ENCODE assay signal across 8 cellular contexts in genomic region chr16:55508941-55509920, GRCh38. TPM values are rescaled to one million over a fixed set of nuclear protein-coding genes. Genes with fewer than 3 reads are reported as not detected.
DNase-seq lines count a peak whose midpoint lies in the region; ATAC-seq, FAIRE-seq and TF ChIP-seq lines count a peak whose summit lies in the region.

A gene with protein sequence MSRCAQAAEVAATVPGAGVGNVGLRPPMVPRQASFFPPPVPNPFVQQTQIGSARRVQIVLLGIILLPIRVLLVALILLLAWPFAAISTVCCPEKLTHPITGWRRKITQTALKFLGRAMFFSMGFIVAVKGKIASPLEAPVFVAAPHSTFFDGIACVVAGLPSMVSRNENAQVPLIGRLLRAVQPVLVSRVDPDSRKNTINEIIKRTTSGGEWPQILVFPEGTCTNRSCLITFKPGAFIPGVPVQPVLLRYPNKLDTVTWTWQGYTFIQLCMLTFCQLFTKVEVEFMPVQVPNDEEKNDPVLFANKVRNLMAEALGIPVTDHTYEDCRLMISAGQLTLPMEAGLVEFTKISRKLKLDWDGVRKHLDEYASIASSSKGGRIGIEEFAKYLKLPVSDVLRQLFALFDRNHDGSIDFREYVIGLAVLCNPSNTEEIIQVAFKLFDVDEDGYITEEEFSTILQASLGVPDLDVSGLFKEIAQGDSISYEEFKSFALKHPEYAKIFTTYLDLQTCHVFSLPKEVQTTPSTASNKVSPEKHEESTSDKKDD (plus strand): TSS chr16:55509072. CDS start chr16:55509182, 110 bp downstream.

- TF ChIP-seq POLR2A in sigmoid colon (IDR thresholded peaks at IDR 0.05), result peak in 1 of 2 donors; percentile 33

- no peaks in the 10 kb centered on the region for H3K27me3 ChIP-seq in SJCRH30
- H3K27me3 ChIP-seq in sigmoid colon, result peaks cover 0 to 18% (median 17%) of the 10 kb centered on the region in 3 donors

- H3K4me3 ChIP-seq in SJCRH30 (peak within 1 kb of the TSS; percentile 62), sigmoid colon (peak within 1 kb of the TSS; percentile 38 to 70 (median 55))

- no peak for TF ChIP-seq EP300 in sigmoid colon (IDR thresholded peaks at IDR 0.05)

- H3K4me1 ChIP-seq in SJCRH30 (no peaks in the 10 kb centered on the region), sigmoid colon (peaks cover 0 to 10% (median 8%) of the 10 kb centered on the region in 4 donors)

- peak within 1 kb of the TSS; percentile 21; the same call in 1 of the 2 replicates for H3K27ac ChIP-seq in SJCRH30
- H3K27ac ChIP-seq in sigmoid colon, result peak within 1 kb of the TSS; percentile 39 to 78 (median 58)

- DNase-seq in D721Med (ENCODE audit: insufficient read length, low spot score) (peak; percentile 34), HK-2 (ENCODE audit: unreplicated experiment) (peak; percentile 30), SJCRH30 (peak; percentile 87 to 90), cerebellar cortex (ENCODE audit: low spot score) (peak; percentile 8), iPS-NIHi7 (ENCODE audit: extremely low spot score) (peak; percentile 99), sigmoid colon (peak; percentile 88), cortex of kidney (lab: John Stamatoyannopoulos, UW) (no peak)

- no peak for ATAC-seq in HG03159 (IDR thresholded peaks at IDR 0.05; ENCODE audit: unreplicated experiment)

- intact Hi-C loops in sigmoid colon (cut with DNase I), result no loop called here

- WGBS in sigmoid colon, 2 donors, result 1 to 4% methylated on average over 61 of the region's 61 CpGs

- TF ChIP-seq CTCF in D721Med (IDR thresholded peaks at IDR 0.05; ENCODE audit: insufficient read depth, missing control alignments) (no peak), sigmoid colon (IDR thresholded peaks at IDR 0.05) (no peak)

- peaks cover 14% of the 10 kb centered on the region for H3K9me3 ChIP-seq in SJCRH30 (replicated peaks)
- H3K9me3 ChIP-seq in sigmoid colon, result peaks cover 0 to 9% (median 0%) of the 10 kb centered on the region in 4 donors

- H3K36me3 ChIP-seq in SJCRH30, result peaks cover 34% of the 10 kb centered on the region
- peaks cover 0 to 17% (median 0%) of the 10 kb centered on the region in 4 donors for H3K36me3 ChIP-seq in sigmoid colon

- no peak for FAIRE-seq in D721Med (lab: Jason Lieb, UNC)

RNA-seq across cellular contexts. Expression of the gene that starts here (rescaled TPM):
- total RNA-seq in SJCRH30 (2014; rRNA removed; shearing (Covaris generic)), result 16.1 and 16.8 TPM in 2 replicates
- total RNA-seq in sigmoid colon, result 10 to 100 TPM in 1 of 4 donors, 1 to 10 TPM in 3; 6.6 to 12.8 (median 9.4) TPM
- polyA plus RNA-seq in sigmoid colon, result 1 to 10 TPM; 1.2 to 6.3 (median 2.3) TPM
